ENCODE assay signal across 17 cellular contexts in the genomic region with DNA sequence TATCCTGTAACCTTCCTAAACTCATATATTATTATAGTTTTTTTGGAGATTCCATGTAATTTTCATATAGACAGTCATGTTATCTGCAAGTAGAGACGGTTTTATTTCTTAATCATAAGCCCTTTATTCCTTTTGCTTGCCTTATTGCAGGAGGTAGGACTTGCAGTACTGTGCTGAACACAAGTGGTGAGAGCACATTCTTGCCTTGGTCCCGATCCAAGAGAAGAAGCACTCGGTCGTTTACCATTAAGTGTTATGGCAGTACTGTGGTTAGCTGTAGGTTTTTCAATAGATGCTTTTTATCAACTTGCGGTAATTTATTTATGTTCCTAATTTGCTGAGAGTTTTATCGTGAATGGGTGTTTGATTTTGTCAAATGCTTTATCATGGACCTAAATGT.
"Had no signal": no experiment of that assay in that cellular context is flagged by ENCODE, and none has a peak within 500 bp of the region (broad histone marks: within the 10 kb centered on the region; RNA-seq: fewer than 3 reads in every experiment).

No MANE protein-coding gene starts in this region.

- H3K4me1 ChIP-seq: vagina had no signal

- H3K4me3 Mint-ChIP-seq: activated CD4-positive, alpha-beta memory T cell treated with anti-CD3 and anti-CD28 coated beads for 36 hours; activated naive CD4-positive, alpha-beta T cell treated with anti-CD3 and anti-CD28 coated beads, Interleukin-2, amount 50 U/mL, for 24 hours; dendritic cell treated with granulocyte-macrophage colony-stimulating factor and Interleukin-4, amounts not matched to agents 40 ng/mL and 50 ng/mL, for 4 days; effector memory CD8-positive, alpha-beta T cell; nephron; stimulated activated naive B cell treated with anti-CD40 and anti-IgM and Interleukin-4, amounts not matched to agents 10 μg/mL and 1 μg/mL and 100 μg/mL, for 72 hours; T-helper 1 cell treated with Interleukin-12 subunit alpha and Interleukin-12 subunit beta and Interleukin-4 antibody, amounts not matched to agents 30 μg/mL and 1 μg/mL, for 36 hours had no signal

- H3K4me1 Mint-ChIP-seq: activated naive CD4-positive, alpha-beta T cell treated with anti-CD3 and anti-CD28 coated beads, Interleukin-2, amount 50 U/mL, for 24 hours; nephron; stimulated activated naive B cell treated with anti-CD40 and anti-IgM and Interleukin-4, amounts not matched to agents 10 μg/mL and 1 μg/mL and 100 μg/mL, for 72 hours had no signal

- H3K36me3 ChIP-seq: tibial artery, vagina, WERI-Rb-1 had no signal

- DNase-seq: activated CD4-positive, alpha-beta memory T cell treated with anti-CD3 and anti-CD28 coated beads for 36 hours; activated effector memory CD4-positive, alpha-beta T cell treated with anti-CD3 and anti-CD28 coated beads, Interleukin-2, amount 50 U/mL, for 16 hours; activated T-cell treated with anti-CD3 and anti-CD28 coated beads, Interleukin-2, amount 50 U/mL, for 48 hours; amniotic stem cell; effector memory CD8-positive, alpha-beta T cell; kidney; mesendoderm; nucleus accumbens; stimulated activated CD4-positive, alpha-beta T cell treated with anti-CD3 and anti-CD28 coated beads, Interleukin-2, amount 100 ng/mL, for 48 hours; stimulated activated naive B cell treated with anti-CD40 and anti-IgM and Interleukin-4, amounts not matched to agents 10 μg/mL and 1 μg/mL and 100 μg/mL, for 72 hours; tibial artery; WERI-Rb-1 had no signal

- H3K9me3 Mint-ChIP-seq: activated CD4-positive, alpha-beta memory T cell treated with anti-CD3 and anti-CD28 coated beads for 36 hours; activated naive CD4-positive, alpha-beta T cell treated with anti-CD3 and anti-CD28 coated beads, Interleukin-2, amount 50 U/mL, for 24 hours; dendritic cell treated with granulocyte-macrophage colony-stimulating factor and Interleukin-4, amounts not matched to agents 40 ng/mL and 50 ng/mL, for 4 days; T-helper 1 cell treated with Interleukin-12 subunit alpha and Interleukin-12 subunit beta and Interleukin-4 antibody, amounts not matched to agents 30 μg/mL and 1 μg/mL, for 36 hours had no signal

- H3K4me3 ChIP-seq: tibial artery, vagina had no signal

- FAIRE-seq: kidney had no signal

- ATAC-seq: effector memory CD8-positive, alpha-beta T cell; stimulated activated naive B cell treated with anti-CD40 and anti-IgM and Interleukin-4, amounts not matched to agents 10 μg/mL and 1 μg/mL and 100 μg/mL, for 72 hours had no signal

- H3K27me3 ChIP-seq: tibial artery, vagina had no signal

- H3K9me3 ChIP-seq: tibial artery, vagina had no signal

- H3K27ac ChIP-seq: tibial artery, vagina, WERI-Rb-1 had no signal

- H3K27ac Mint-ChIP-seq: activated CD4-positive, alpha-beta memory T cell treated with anti-CD3 and anti-CD28 coated beads for 36 hours; activated naive CD4-positive, alpha-beta T cell treated with anti-CD3 and anti-CD28 coated beads, Interleukin-2, amount 50 U/mL, for 24 hours; dendritic cell treated with granulocyte-macrophage colony-stimulating factor and Interleukin-4, amounts not matched to agents 40 ng/mL and 50 ng/mL, for 4 days; effector memory CD8-positive, alpha-beta T cell; nephron; stimulated activated naive B cell treated with anti-CD40 and anti-IgM and Interleukin-4, amounts not matched to agents 10 μg/mL and 1 μg/mL and 100 μg/mL, for 72 hours; T-helper 1 cell treated with Interleukin-12 subunit alpha and Interleukin-12 subunit beta and Interleukin-4 antibody, amounts not matched to agents 30 μg/mL and 1 μg/mL, for 36 hours had no signal

- H3K36me3 Mint-ChIP-seq: activated CD4-positive, alpha-beta memory T cell treated with anti-CD3 and anti-CD28 coated beads for 36 hours; activated naive CD4-positive, alpha-beta T cell treated with anti-CD3 and anti-CD28 coated beads, Interleukin-2, amount 50 U/mL, for 24 hours; stimulated activated naive B cell treated with anti-CD40 and anti-IgM and Interleukin-4, amounts not matched to agents 10 μg/mL and 1 μg/mL and 100 μg/mL, for 72 hours had no signal
